In genomic region chr4:155629831-155630425, GRCh38 we compare ENCODE assay signal across 1 cellular context.
TF ChIP-seq lines count a peak whose summit lies in the region.

No MANE protein-coding gene starts in this region.

TF ChIP-seq in SK-N-SH treated with all-trans-retinoic acid at 6 μM for 48 hours, 23 proteins besides CTCF, POLR2A, EP300 and RAD21 (continued from another document):
- no peak for TF ChIP-seq ZNF70 (CRISPR knock-in tag; IDR thresholded peaks at IDR 0.05)
- TF ChIP-seq PATZ1 (CRISPR knock-in tag; IDR thresholded peaks at IDR 0.05; ENCODE audit: borderline replicate concordance): no peak
- TF ChIP-seq, protein P1, sequence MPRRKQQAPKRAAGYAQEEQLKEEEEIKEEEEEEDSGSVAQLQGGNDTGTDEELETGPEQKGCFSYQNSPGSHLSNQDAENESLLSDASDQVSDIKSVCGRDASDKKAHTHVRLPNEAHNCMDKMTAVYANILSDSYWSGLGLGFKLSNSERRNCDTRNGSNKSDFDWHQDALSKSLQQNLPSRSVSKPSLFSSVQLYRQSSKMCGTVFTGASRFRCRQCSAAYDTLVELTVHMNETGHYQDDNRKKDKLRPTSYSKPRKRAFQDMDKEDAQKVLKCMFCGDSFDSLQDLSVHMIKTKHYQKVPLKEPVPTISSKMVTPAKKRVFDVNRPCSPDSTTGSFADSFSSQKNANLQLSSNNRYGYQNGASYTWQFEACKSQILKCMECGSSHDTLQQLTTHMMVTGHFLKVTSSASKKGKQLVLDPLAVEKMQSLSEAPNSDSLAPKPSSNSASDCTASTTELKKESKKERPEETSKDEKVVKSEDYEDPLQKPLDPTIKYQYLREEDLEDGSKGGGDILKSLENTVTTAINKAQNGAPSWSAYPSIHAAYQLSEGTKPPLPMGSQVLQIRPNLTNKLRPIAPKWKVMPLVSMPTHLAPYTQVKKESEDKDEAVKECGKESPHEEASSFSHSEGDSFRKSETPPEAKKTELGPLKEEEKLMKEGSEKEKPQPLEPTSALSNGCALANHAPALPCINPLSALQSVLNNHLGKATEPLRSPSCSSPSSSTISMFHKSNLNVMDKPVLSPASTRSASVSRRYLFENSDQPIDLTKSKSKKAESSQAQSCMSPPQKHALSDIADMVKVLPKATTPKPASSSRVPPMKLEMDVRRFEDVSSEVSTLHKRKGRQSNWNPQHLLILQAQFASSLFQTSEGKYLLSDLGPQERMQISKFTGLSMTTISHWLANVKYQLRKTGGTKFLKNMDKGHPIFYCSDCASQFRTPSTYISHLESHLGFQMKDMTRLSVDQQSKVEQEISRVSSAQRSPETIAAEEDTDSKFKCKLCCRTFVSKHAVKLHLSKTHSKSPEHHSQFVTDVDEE (CRISPR knock-in tag; IDR thresholded peaks at IDR 0.05): no peak
- TF ChIP-seq, protein P2, sequence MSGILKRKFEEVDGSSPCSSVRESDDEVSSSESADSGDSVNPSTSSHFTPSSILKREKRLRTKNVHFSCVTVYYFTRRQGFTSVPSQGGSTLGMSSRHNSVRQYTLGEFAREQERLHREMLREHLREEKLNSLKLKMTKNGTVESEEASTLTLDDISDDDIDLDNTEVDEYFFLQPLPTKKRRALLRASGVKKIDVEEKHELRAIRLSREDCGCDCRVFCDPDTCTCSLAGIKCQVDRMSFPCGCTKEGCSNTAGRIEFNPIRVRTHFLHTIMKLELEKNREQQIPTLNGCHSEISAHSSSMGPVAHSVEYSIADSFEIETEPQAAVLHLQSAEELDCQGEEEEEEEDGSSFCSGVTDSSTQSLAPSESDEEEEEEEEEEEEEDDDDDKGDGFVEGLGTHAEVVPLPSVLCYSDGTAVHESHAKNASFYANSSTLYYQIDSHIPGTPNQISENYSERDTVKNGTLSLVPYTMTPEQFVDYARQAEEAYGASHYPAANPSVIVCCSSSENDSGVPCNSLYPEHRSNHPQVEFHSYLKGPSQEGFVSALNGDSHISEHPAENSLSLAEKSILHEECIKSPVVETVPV (CRISPR knock-in tag; IDR thresholded peaks at IDR 0.05): no peak
- no peak for TF ChIP-seq CREB5 (CRISPR knock-in tag; IDR thresholded peaks at IDR 0.05; ENCODE audit: low read depth)
- no peak for TF ChIP-seq ESRRG (CRISPR knock-in tag; IDR thresholded peaks at IDR 0.05)
- no peak for TF ChIP-seq CSDC2 (CRISPR knock-in tag; IDR thresholded peaks at IDR 0.05)
- no peak for TF ChIP-seq ZFP30 (CRISPR knock-in tag; IDR thresholded peaks at IDR 0.05)
- TF ChIP-seq SNAI2 (CRISPR knock-in tag; IDR thresholded peaks at IDR 0.05): no peak
- TF ChIP-seq ZFP3 (CRISPR knock-in tag; IDR thresholded peaks at IDR 0.05): no peak
- TF ChIP-seq ZNF565 (CRISPR knock-in tag; conservative IDR thresholded peaks at IDR 0.05; ENCODE audit: low read depth): no peak
- TF ChIP-seq PPARA (CRISPR knock-in tag; IDR thresholded peaks at IDR 0.05; ENCODE audit: borderline replicate concordance): no peak
